20 cellular contexts compared by ENCODE assay signal in genomic region chr7:104795086-104795485, GRCh38.
"Had no signal": no experiment of that assay in that cellular context is flagged by ENCODE, and none has a peak within 500 bp of the region (broad histone marks: within the 10 kb centered on the region; RNA-seq: fewer than 3 reads in every experiment).

No MANE protein-coding gene starts in this region.

- H3K27ac ChIP-seq: breast epithelium, esophagus squamous epithelium, left ventricle myocardium inferior, neutrophil, tibial artery, WERI-Rb-1 had no signal

- H3K27me3 ChIP-seq: breast epithelium, neutrophil, tibial artery had no signal

- H3K36me3 Mint-ChIP-seq: activated naive CD4-positive, alpha-beta T cell treated with anti-CD3 and anti-CD28 coated beads, Interleukin-2, amount 50 U/mL, for 24 hours; naive thymus-derived CD4-positive, alpha-beta T cell had no signal

- DNase-seq: activated CD4-positive, alpha-beta T cell treated with anti-CD3 and anti-CD28 coated beads for 1 hour; activated CD8-positive, alpha-beta memory T cell treated with anti-CD3 and anti-CD28 coated beads for 24 hours; activated CD8-positive, alpha-beta memory T cell treated with anti-CD3 and anti-CD28 coated beads, Interleukin-2, amount 50 U/mL, for 48 hours; activated effector memory CD4-positive, alpha-beta T cell treated with anti-CD3 and anti-CD28 coated beads, Interleukin-2, amount 50 U/mL, for 16 hours; activated T-cell treated with anti-CD3 and anti-CD28 coated beads, Interleukin-2, amount 50 U/mL, for 48 hours; cerebellar nuclear complex; cortex of kidney; effector CD8-positive, alpha-beta T cell; esophagus squamous epithelium; left ventricle myocardium inferior; mucosa of descending colon; naive thymus-derived CD4-positive, alpha-beta T cell; retina; stimulated activated naive CD4-positive, alpha-beta T cell; T-helper 2 cell; tibial artery; WERI-Rb-1 had no signal

- H3K4me3 ChIP-seq: breast epithelium, esophagus squamous epithelium, left ventricle myocardium inferior, mucosa of descending colon, tibial artery had no signal

- H3K4me3 Mint-ChIP-seq: activated naive CD4-positive, alpha-beta T cell treated with anti-CD3 and anti-CD28 coated beads, Interleukin-2, amount 50 U/mL, for 24 hours; naive thymus-derived CD4-positive, alpha-beta T cell had no signal

- H3K27ac Mint-ChIP-seq: activated naive CD4-positive, alpha-beta T cell treated with anti-CD3 and anti-CD28 coated beads, Interleukin-2, amount 50 U/mL, for 24 hours; naive thymus-derived CD4-positive, alpha-beta T cell had no signal

- H3K9me3 Mint-ChIP-seq: activated naive CD4-positive, alpha-beta T cell treated with anti-CD3 and anti-CD28 coated beads, Interleukin-2, amount 50 U/mL, for 24 hours; naive thymus-derived CD4-positive, alpha-beta T cell had no signal

- H3K4me1 ChIP-seq: breast epithelium, esophagus squamous epithelium, left ventricle myocardium inferior, tibial artery had no signal

- H3K9me3 ChIP-seq: breast epithelium, esophagus squamous epithelium, left ventricle myocardium inferior, mucosa of descending colon, neutrophil, tibial artery had no signal

- H3K36me3 ChIP-seq: breast epithelium, esophagus squamous epithelium, left ventricle myocardium inferior, neutrophil, tibial artery, WERI-Rb-1 had no signal

- ATAC-seq: mucosa of descending colon; naive thymus-derived CD4-positive, alpha-beta T cell had no signal

- H3K4me1 Mint-ChIP-seq: activated naive CD4-positive, alpha-beta T cell treated with anti-CD3 and anti-CD28 coated beads, Interleukin-2, amount 50 U/mL, for 24 hours; naive thymus-derived CD4-positive, alpha-beta T cell had no signal
